ENCODE assay signal across 7 cellular contexts in genomic region chr6:101401792-101402617, GRCh38.
DNase-seq lines count a peak whose midpoint lies in the region; ATAC-seq lines count a peak whose summit lies in the region.

No MANE protein-coding gene starts in this region.

- DNase-seq in HAP-1 (ENCODE audit: low spot score in 2 of 2) (peak; percentile 51 to 82), NCI-H774 (lab: John Stamatoyannopoulos, UW) (peak; percentile 91), head of caudate nucleus (peak in 41 of 42 donors; percentile 33 to 79 (median 59)), posterior cingulate gyrus (peak; percentile 37 to 93 (median 61)), epidermal melanocyte (ENCODE audit: insufficient read length, low spot score) (no peak)
- DNase-seq in stimulated activated CD4-positive, alpha-beta T cell treated with anti-CD3 and anti-CD28 coated beads, Interleukin-4, amount 100 ng/mL, for 4 hours = no peak

- peak overlapping the region; percentile 24 for H3K4me3 ChIP-seq in HAP-1

- in situ Hi-C loops in HAP-1 (cut with MboI; ENCODE audit: low sequenced_read_pairs) = no loop called here

- peaks cover 13% of the 10 kb centered on the region for H3K4me1 ChIP-seq in HAP-1

- no peaks in the 10 kb centered on the region for H3K27me3 ChIP-seq in HAP-1 (ENCODE audit: low read depth)

- no peaks in the 10 kb centered on the region; the same call in 1 of the 2 replicates for H3K36me3 ChIP-seq in HAP-1 (replicated peaks)

- H3K9me3 ChIP-seq in HAP-1 = no peaks in the 10 kb centered on the region

- ATAC-seq in GM18873 (IDR thresholded peaks at IDR 0.05; ENCODE audit: low FRiP score, unreplicated experiment) = no peak

- intact Hi-C loops in head of caudate nucleus (cut with DNase I) (no loop called here), posterior cingulate gyrus (cut with DNase I) (no loop called here)

Comparison
In these comparisons a context has a peak if more than half of its experiments do, and no peak if none do; other contexts are left out.
1. DNase-seq: peak in HAP-1 (2 of 2), NCI-H774 (single experiment), head of caudate nucleus (41 of 42) and posterior cingulate gyrus (10 of 10); none in epidermal melanocyte (single experiment) and stimulated activated CD4-positive, alpha-beta T cell treated with anti-CD3 and anti-CD28 coated beads, Interleukin-4, amount 100 ng/mL, for 4 hours (0 of 2).